Comparison of ENCODE assay signal across 1 cellular context in the genomic region with DNA sequence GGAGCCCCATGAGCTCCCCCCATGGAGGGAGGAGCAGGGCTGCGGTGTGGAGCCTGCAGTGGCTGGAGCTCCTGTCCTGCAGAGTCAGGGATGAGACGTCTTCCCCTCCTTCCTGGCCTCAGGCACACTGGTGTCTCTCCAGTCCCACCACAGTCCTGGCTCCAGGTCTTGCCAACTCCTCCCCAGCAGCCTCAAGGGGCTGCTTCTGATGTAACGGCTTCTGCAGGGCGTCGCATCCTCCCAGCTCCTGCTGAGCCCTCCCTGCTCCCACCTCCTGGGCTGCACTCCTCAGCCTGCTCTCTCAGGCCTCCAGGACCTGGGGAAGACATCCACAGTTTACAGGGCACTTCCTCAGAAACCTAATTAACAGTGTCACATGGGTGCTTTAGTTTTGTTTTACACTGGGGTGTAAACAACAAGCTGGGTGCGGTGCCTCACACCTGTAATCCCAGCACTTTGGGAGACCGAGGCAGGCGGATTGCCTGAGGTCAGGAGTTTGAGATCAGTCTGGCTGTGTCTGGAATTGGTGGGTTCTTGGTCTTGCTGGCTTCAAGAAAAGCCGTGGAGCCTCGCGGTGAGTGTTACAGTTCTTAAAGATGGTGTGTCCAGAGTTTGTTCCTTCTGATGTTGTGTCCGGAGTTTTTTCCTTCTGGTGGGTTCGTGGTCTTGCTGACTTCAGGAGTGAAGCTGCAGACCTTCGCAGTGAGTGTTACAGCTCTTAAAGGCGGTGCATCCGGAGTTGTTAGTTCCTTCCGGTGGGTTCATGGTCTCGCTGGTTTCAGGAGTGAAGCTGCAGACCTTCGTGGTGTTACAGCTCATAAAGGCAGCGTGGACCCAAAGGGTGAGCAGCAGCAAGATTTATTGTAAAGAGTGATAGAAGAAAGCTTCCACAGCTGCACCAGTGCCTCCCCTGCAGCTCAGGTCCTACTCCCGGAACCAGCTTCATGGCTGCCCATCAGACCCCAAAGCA.
TF ChIP-seq lines count a peak whose summit lies in the region.

No MANE protein-coding gene starts in this region.

TF ChIP-seq in K562, 482 proteins besides CTCF, POLR2A, EP300 and RAD21 (continued from another document):
- TF ChIP-seq TSHZ1 (CRISPR knock-in tag; IDR thresholded peaks at IDR 0.05) (no peak), ZNF217 (CRISPR knock-in tag; IDR thresholded peaks at IDR 0.05) (no peak), KLF16 (IDR thresholded peaks at IDR 0.05) (no peak), ZNF655 (CRISPR knock-in tag; IDR thresholded peaks at IDR 0.05) (no peak), POU5F1 (IDR thresholded peaks at IDR 0.05; ENCODE audit: borderline replicate concordance, low read depth, low read length, partially characterized antibody) (no peak), ZBTB43 (CRISPR knock-in tag; IDR thresholded peaks at IDR 0.05) (no peak), AFF4 (CRISPR knock-in tag; IDR thresholded peaks at IDR 0.05) (no peak), ELK3 (CRISPR knock-in tag; IDR thresholded peaks at IDR 0.05) (no peak), KAT2B (IDR thresholded peaks at IDR 0.05; ENCODE audit: low read depth, low read length) (no peak), CBFA2T2 (conservative IDR thresholded peaks at IDR 0.05) (no peak), ZNF121 (CRISPR knock-in tag; conservative IDR thresholded peaks at IDR 0.05) (no peak), ZNF644 (tag; IDR thresholded peaks at IDR 0.05; ENCODE audit: low read depth) (no peak)
- TF ChIP-seq, protein P1, sequence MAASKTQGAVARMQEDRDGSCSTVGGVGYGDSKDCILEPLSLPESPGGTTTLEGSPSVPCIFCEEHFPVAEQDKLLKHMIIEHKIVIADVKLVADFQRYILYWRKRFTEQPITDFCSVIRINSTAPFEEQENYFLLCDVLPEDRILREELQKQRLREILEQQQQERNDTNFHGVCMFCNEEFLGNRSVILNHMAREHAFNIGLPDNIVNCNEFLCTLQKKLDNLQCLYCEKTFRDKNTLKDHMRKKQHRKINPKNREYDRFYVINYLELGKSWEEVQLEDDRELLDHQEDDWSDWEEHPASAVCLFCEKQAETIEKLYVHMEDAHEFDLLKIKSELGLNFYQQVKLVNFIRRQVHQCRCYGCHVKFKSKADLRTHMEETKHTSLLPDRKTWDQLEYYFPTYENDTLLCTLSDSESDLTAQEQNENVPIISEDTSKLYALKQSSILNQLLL (CRISPR knock-in tag; IDR thresholded peaks at IDR 0.05; ENCODE audit: borderline replicate concordance): no peak
- TF ChIP-seq, protein P2, sequence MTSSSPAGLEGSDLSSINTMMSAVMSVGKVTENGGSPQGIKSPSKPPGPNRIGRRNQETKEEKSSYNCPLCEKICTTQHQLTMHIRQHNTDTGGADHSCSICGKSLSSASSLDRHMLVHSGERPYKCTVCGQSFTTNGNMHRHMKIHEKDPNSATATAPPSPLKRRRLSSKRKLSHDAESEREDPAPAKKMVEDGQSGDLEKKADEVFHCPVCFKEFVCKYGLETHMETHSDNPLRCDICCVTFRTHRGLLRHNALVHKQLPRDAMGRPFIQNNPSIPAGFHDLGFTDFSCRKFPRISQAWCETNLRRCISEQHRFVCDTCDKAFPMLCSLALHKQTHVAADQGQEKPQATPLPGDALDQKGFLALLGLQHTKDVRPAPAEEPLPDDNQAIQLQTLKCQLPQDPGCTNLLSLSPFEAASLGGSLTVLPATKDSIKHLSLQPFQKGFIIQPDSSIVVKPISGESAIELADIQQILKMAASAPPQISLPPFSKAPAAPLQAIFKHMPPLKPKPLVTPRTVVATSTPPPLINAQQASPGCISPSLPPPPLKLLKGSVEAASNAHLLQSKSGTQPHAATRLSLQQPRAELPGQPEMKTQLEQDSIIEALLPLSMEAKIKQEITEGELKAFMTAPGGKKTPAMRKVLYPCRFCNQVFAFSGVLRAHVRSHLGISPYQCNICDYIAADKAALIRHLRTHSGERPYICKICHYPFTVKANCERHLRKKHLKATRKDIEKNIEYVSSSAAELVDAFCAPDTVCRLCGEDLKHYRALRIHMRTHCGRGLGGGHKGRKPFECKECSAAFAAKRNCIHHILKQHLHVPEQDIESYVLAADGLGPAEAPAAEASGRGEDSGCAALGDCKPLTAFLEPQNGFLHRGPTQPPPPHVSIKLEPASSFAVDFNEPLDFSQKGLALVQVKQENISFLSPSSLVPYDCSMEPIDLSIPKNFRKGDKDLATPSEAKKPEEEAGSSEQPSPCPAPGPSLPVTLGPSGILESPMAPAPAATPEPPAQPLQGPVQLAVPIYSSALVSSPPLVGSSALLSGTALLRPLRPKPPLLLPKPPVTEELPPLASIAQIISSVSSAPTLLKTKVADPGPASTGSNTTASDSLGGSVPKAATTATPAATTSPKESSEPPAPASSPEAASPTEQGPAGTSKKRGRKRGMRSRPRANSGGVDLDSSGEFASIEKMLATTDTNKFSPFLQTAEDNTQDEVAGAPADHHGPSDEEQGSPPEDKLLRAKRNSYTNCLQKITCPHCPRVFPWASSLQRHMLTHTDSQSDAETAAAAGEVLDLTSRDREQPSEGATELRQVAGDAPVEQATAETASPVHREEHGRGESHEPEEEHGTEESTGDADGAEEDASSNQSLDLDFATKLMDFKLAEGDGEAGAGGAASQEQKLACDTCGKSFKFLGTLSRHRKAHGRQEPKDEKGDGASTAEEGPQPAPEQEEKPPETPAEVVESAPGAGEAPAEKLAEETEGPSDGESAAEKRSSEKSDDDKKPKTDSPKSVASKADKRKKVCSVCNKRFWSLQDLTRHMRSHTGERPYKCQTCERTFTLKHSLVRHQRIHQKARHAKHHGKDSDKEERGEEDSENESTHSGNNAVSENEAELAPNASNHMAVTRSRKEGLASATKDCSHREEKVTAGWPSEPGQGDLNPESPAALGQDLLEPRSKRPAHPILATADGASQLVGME (CRISPR knock-in tag; IDR thresholded peaks at IDR 0.05): no peak
- TF ChIP-seq, protein P3, sequence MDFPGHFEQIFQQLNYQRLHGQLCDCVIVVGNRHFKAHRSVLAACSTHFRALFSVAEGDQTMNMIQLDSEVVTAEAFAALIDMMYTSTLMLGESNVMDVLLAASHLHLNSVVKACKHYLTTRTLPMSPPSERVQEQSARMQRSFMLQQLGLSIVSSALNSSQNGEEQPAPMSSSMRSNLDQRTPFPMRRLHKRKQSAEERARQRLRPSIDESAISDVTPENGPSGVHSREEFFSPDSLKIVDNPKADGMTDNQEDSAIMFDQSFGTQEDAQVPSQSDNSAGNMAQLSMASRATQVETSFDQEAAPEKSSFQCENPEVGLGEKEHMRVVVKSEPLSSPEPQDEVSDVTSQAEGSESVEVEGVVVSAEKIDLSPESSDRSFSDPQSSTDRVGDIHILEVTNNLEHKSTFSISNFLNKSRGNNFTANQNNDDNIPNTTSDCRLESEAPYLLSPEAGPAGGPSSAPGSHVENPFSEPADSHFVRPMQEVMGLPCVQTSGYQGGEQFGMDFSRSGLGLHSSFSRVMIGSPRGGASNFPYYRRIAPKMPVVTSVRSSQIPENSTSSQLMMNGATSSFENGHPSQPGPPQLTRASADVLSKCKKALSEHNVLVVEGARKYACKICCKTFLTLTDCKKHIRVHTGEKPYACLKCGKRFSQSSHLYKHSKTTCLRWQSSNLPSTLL (IDR thresholded peaks at IDR 0.05): no peak
- TF ChIP-seq, protein P4, sequence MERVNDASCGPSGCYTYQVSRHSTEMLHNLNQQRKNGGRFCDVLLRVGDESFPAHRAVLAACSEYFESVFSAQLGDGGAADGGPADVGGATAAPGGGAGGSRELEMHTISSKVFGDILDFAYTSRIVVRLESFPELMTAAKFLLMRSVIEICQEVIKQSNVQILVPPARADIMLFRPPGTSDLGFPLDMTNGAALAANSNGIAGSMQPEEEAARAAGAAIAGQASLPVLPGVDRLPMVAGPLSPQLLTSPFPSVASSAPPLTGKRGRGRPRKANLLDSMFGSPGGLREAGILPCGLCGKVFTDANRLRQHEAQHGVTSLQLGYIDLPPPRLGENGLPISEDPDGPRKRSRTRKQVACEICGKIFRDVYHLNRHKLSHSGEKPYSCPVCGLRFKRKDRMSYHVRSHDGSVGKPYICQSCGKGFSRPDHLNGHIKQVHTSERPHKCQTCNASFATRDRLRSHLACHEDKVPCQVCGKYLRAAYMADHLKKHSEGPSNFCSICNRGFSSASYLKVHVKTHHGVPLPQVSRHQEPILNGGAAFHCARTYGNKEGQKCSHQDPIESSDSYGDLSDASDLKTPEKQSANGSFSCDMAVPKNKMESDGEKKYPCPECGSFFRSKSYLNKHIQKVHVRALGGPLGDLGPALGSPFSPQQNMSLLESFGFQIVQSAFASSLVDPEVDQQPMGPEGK (CRISPR knock-in tag; IDR thresholded peaks at IDR 0.05; ENCODE audit: borderline replicate concordance): no peak
